ENCODE assay signal across 1 cellular context in the genomic region with DNA sequence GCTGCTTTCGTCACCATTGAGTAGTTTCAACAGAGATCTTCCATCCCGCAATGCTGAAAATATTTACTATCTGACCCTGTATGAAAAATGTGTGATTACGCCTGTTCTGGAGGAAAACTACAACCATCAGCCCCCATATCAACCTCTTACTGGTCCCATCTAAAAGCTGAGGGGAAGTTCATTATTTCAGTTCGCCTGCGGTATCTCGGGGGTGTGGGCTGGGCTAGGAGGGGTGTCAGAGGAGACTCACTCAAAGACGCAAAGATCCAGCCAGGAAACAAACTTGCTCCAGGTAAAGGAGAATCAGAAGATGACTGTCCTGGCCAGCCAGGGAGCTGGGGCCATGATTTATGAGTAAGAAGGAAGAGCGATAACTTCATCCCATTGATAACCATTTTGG.
TF ChIP-seq lines count a peak whose summit lies in the region.

No MANE protein-coding gene starts in this region.

TF ChIP-seq in GM23338, 12 proteins besides CTCF, POLR2A, EP300 and RAD21 (continued from another document):
- no peak for TF ChIP-seq ETS1 (IDR thresholded peaks at IDR 0.05)
- TF ChIP-seq ZNF114 (CRISPR knock-in tag; IDR thresholded peaks at IDR 0.05): no peak
- TF ChIP-seq EZH2phosphoT487 (IDR thresholded peaks at IDR 0.05; ENCODE audit: unreplicated experiment): no peak
- TF ChIP-seq JUNB (IDR thresholded peaks at IDR 0.05; ENCODE audit: unreplicated experiment): no peak
- TF ChIP-seq POLR2AphosphoS5 (IDR thresholded peaks at IDR 0.05; ENCODE audit: low read depth): no peak
- TF ChIP-seq ZNF462 (CRISPR knock-in tag; IDR thresholded peaks at IDR 0.05): no peak
TF ChIP-seq in GM23338: peak in this region for 0.
